In the genomic region with DNA sequence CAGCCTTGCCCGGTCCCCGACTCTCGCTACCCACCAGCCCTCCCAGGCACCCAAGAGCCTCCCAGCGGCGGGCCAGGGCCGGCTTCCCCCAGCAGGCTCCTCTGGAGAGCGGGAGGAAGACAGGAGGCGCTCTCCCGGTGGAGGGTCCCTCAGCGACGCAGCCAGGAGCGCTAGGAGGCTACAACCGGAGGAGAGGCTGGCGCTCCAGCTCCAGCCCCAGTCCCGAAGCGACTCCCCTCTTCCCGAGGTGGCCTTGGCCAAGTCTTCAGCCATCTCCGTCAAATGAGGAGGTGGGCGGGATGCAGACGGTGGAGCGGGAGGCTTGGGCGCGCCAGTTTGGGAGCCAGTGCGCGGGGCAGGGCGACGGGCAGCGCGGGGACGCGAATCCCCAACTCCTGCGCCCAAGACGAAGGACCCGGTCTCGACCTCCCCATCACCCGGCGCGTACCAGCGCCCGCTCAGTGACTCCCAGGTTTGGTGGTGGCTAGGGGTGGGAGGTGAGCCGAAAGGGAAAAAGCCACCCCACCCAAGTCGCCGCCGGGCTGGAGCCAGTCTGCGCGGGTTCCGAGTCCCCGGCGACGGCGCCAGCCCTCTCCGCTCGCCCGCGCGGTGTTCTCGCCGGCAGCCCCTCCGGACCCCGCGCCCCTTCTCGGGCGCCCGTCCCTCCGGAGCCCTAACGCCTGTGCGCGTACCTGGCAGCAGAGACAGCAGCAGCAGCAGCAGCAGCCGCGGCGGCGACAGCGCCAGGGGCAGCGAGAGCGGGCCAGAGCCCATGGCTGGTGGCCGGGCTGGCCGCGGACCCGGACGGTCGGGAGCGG, we compare ENCODE assay signal across 9 cellular contexts. TPM values are rescaled to one million over a fixed set of nuclear protein-coding genes. Genes with fewer than 3 reads are reported as not detected.
DNase-seq lines count a peak whose midpoint lies in the region; ATAC-seq and TF ChIP-seq lines count a peak whose summit lies in the region.
"Had no signal": no experiment of that assay in that cellular context is flagged by ENCODE, and none has a peak within 500 bp of the region (broad histone marks: within the 10 kb centered on the region; RNA-seq: fewer than 3 reads in every experiment).

No MANE protein-coding gene starts in this region.

- 2% methylated on average over 64 of the region's 82 CpGs for WGBS in smooth muscle cell (ENCODE audit: low lambda C conversion rate)

- H3F3A ChIP-seq in smooth muscle cell (ENCODE audit: low read depth) = no peaks in the 10 kb centered on the region

- H3K79me2 ChIP-seq in smooth muscle cell (ENCODE audit: low read depth) = no peaks in the 10 kb centered on the region

- no peaks in the 10 kb centered on the region for H3K27me3 ChIP-seq in WERI-Rb-1 (ENCODE audit: insufficient read depth, low read depth, severe bottlenecking)
- H3K27me3 ChIP-seq in smooth muscle cell (ENCODE audit: low read depth) = peaks cover 64% of the 10 kb centered on the region

- peak; percentile 63 for TF ChIP-seq CTCF in WERI-Rb-1 (IDR thresholded peaks at IDR 0.05; ENCODE audit: low read depth, low read length)
- no peak for TF ChIP-seq CTCF in smooth muscle cell (IDR thresholded peaks at IDR 0.05; ENCODE audit: borderline replicate concordance, insufficient read depth, poor library complexity, severe bottlenecking)

- H3K9ac ChIP-seq in smooth muscle cell (ENCODE audit: low read depth) = no peak overlapping the region

- H3K4me1 ChIP-seq in smooth muscle cell (ENCODE audit: low read depth) = peaks cover 6% of the 10 kb centered on the region

- H4K20me1 ChIP-seq in smooth muscle cell (ENCODE audit: low read depth) = no peaks in the 10 kb centered on the region

- peak overlapping the region; percentile 85 for H3K4me2 ChIP-seq in smooth muscle cell

- no peaks in the 10 kb centered on the region for H3K9me3 ChIP-seq in WERI-Rb-1 (ENCODE audit: severe bottlenecking)
- no peaks in the 10 kb centered on the region for H3K9me3 ChIP-seq in smooth muscle cell (replicated peaks; ENCODE audit: low read depth)

- H3K36me3 ChIP-seq in WERI-Rb-1 (peaks cover 62% of the 10 kb centered on the region), smooth muscle cell (ENCODE audit: low read depth) (no peaks in the 10 kb centered on the region)

- H3K4me3 ChIP-seq in WERI-Rb-1 (ENCODE audit: low read depth, low read length) (peak overlapping the region; percentile 68), smooth muscle cell (peak overlapping the region; percentile 45)

- H3K27ac ChIP-seq in WERI-Rb-1 (peak overlapping the region; percentile 95), smooth muscle cell (ENCODE audit: low read depth) (no peak overlapping the region)
- H3K27ac ChIP-seq: C4-2B had no signal

- no peak overlapping the region for H2AFZ ChIP-seq in smooth muscle cell (ENCODE audit: low read depth)

- TF ChIP-seq POLR2A in GM18505 (IDR thresholded peaks at IDR 0.05; ENCODE audit: borderline replicate concordance, extremely low read depth, insufficient read depth, insufficient read length) = no peak

- no peak for ATAC-seq in HG03135 (IDR thresholded peaks at IDR 0.05; ENCODE audit: unreplicated experiment)
- no peak for ATAC-seq in GM18505 (IDR thresholded peaks at IDR 0.05; ENCODE audit: unreplicated experiment)

- peak; percentile 4 for DNase-seq in NCI-H2107 treated with DMSO at 0.1 percent for 48 hours (lab: John Stamatoyannopoulos, UW; ENCODE audit: unreplicated experiment)
- DNase-seq in NCI-H2107 (lab: John Stamatoyannopoulos, UW) = no peak
- DNase-seq in WERI-Rb-1 = peak; percentile 71
- peak; percentile 33 for DNase-seq in iPS DF 19.7 (ENCODE audit: low read depth, low spot score)
- DNase-seq in smooth muscle cell (lab: John Stamatoyannopoulos, UW; ENCODE audit: unreplicated experiment) = no peak
- no peak for DNase-seq in SIG-M5 treated with dmso at 0.1 percent for 504 hours (lab: John Stamatoyannopoulos, UW; ENCODE audit: unreplicated experiment)

RNA-seq across cellular contexts. Expression of gene CHRNA3, which starts 0.6 kb away (rescaled TPM):
- total RNA-seq in smooth muscle cell = 1.1 TPM in 1 of 2 replicates, not detected in the other
- polyA plus RNA-seq in smooth muscle cell = 0.31 TPM in 1 of 2 replicates, not detected in the other

RNA-seq across cellular contexts. Expression of gene CHRNB4, which starts 20.8 kb away (rescaled TPM):
- not detected in 2 replicates for total RNA-seq in smooth muscle cell
- polyA plus RNA-seq in smooth muscle cell = not detected in 2 replicates

RNA-seq across cellular contexts. Expression of gene CHRNA5, which starts 54.9 kb away (rescaled TPM):
- 0.85 and 3.7 TPM in 2 replicates for total RNA-seq in smooth muscle cell
- polyA plus RNA-seq in smooth muscle cell = 0.85 and 2.4 TPM in 2 replicates

Comparison
In these comparisons a context has a peak if more than half of its experiments do, and no peak if none do; other contexts are left out.
1. DNase-seq: peak in NCI-H2107 treated with DMSO at 0.1 percent for 48 hours (single experiment), WERI-Rb-1 (single experiment) and iPS DF 19.7 (single experiment); none in NCI-H2107 (single experiment), smooth muscle cell (single experiment) and SIG-M5 treated with dmso at 0.1 percent for 504 hours (single experiment).